Comparison of ENCODE assay signal across 22 cellular contexts in genomic region chr15:48723964-48724363, GRCh38.
"Had no signal": no experiment of that assay in that cellular context is flagged by ENCODE, and none has a peak within 500 bp of the region (broad histone marks: within the 10 kb centered on the region; RNA-seq: fewer than 3 reads in every experiment).

No MANE protein-coding gene starts in this region.

- H3K9me3 Mint-ChIP-seq: activated CD8-positive, alpha-beta T cell treated with anti-CD3 and anti-CD28 coated beads for 36 hours; activated naive CD4-positive, alpha-beta T cell treated with anti-CD3 and anti-CD28 coated beads, Interleukin-2, amount 10 ng/mL, durations not matched to agents 7 days and 5 days; activated naive CD8-positive, alpha-beta T cell treated with anti-CD3 and anti-CD28 coated beads for 36 hours; activated T-cell treated with anti-CD3 and anti-CD28 coated beads, Interleukin-2, amount 50 U/mL, for 72 hours; activated T-helper 2 cell treated with anti-CD3 and anti-CD28 coated beads, Interferon-gamma antibody, Interleukin-2, Interleukin-4, amounts not matched to agents 10 μg/mL and 5 μg/mL and 100 μg/mL, durations not matched to agents 14 hours and 24 hours and 36 hours; T-helper 2 cell treated with Interferon-gamma antibody and Interleukin-4, amounts not matched to agents 5 μg/mL and 100 μg/mL, for 36 hours had no signal

- H3K4me3 Mint-ChIP-seq: activated CD8-positive, alpha-beta T cell treated with anti-CD3 and anti-CD28 coated beads for 36 hours; activated naive CD4-positive, alpha-beta T cell treated with anti-CD3 and anti-CD28 coated beads, Interleukin-2, amount 10 ng/mL, durations not matched to agents 7 days and 5 days; activated naive CD8-positive, alpha-beta T cell treated with anti-CD3 and anti-CD28 coated beads for 36 hours; activated T-cell treated with anti-CD3 and anti-CD28 coated beads, Interleukin-2, amount 50 U/mL, for 72 hours; T-helper 2 cell treated with Interferon-gamma antibody and Interleukin-4, amounts not matched to agents 5 μg/mL and 100 μg/mL, for 36 hours had no signal

- H3K27me3 Mint-ChIP-seq: activated CD8-positive, alpha-beta T cell treated with anti-CD3 and anti-CD28 coated beads for 36 hours; activated naive CD4-positive, alpha-beta T cell treated with anti-CD3 and anti-CD28 coated beads, Interleukin-2, amount 10 ng/mL, durations not matched to agents 7 days and 5 days; activated naive CD8-positive, alpha-beta T cell treated with anti-CD3 and anti-CD28 coated beads for 36 hours had no signal

- H3K27ac ChIP-seq: SJCRH30, WERI-Rb-1 had no signal

- H3K4me1 Mint-ChIP-seq: activated naive CD4-positive, alpha-beta T cell treated with anti-CD3 and anti-CD28 coated beads, Interleukin-2, amount 10 ng/mL, durations not matched to agents 7 days and 5 days had no signal

- H3K9me3 ChIP-seq: SJCRH30 had no signal

- H3K36me3 ChIP-seq: brain microvascular endothelial cell, WERI-Rb-1 had no signal

- H3K4me1 ChIP-seq: SJCRH30 had no signal

- H3K4me3 ChIP-seq: SJCRH30 had no signal

- DNase-seq: activated CD4-positive, alpha-beta T cell treated with anti-CD3 and anti-CD28 coated beads for 4 hours; activated CD8-positive, alpha-beta memory T cell treated with anti-CD3 and anti-CD28 coated beads, Interleukin-2, amount 50 U/mL, for 4 hours; activated CD8-positive, alpha-beta T cell treated with anti-CD3 and anti-CD28 coated beads for 36 hours; activated gamma-delta T cell treated with Interleukin-2 at 50 U/mL for 16 hours; activated naive CD4-positive, alpha-beta T cell treated with anti-CD3 and anti-CD28 coated beads, Interleukin-2, amount 10 ng/mL, durations not matched to agents 7 days and 5 days; activated naive CD8-positive, alpha-beta T cell treated with anti-CD3 and anti-CD28 coated beads for 36 hours; activated T-cell treated with anti-CD3 and anti-CD28 coated beads, Interleukin-2, amount 50 U/mL, for 72 hours; KG1; NCI-H1092; NCI-H1417; NCI-H1930; NCI-H2107; NCI-H2171 treated with DMSO at 0.1 percent for 48 hours; NCI-H345; NCI-H510A; NCI-H526 treated with DMSO at 0.1 percent for 48 hours; NCI-H82; SJCRH30; WERI-Rb-1 had no signal

- H3K27me3 ChIP-seq: brain microvascular endothelial cell, SJCRH30 had no signal

- H3K27ac Mint-ChIP-seq: activated CD8-positive, alpha-beta T cell treated with anti-CD3 and anti-CD28 coated beads for 36 hours; activated naive CD4-positive, alpha-beta T cell treated with anti-CD3 and anti-CD28 coated beads, Interleukin-2, amount 10 ng/mL, durations not matched to agents 7 days and 5 days; activated naive CD8-positive, alpha-beta T cell treated with anti-CD3 and anti-CD28 coated beads for 36 hours; activated T-cell treated with anti-CD3 and anti-CD28 coated beads, Interleukin-2, amount 50 U/mL, for 72 hours; activated T-helper 2 cell treated with anti-CD3 and anti-CD28 coated beads, Interferon-gamma antibody, Interleukin-2, Interleukin-4, amounts not matched to agents 10 μg/mL and 5 μg/mL and 100 μg/mL, durations not matched to agents 14 hours and 24 hours and 36 hours; T-helper 2 cell treated with Interferon-gamma antibody and Interleukin-4, amounts not matched to agents 5 μg/mL and 100 μg/mL, for 36 hours had no signal
